In genomic region chr1:93328809-93329477, GRCh38 we compare ENCODE assay signal across 13 cellular contexts. TPM values are rescaled to one million over a fixed set of nuclear protein-coding genes. Genes with fewer than 3 reads are reported as not detected.
DNase-seq lines count a peak whose midpoint lies in the region; ATAC-seq, FAIRE-seq and TF ChIP-seq lines count a peak whose summit lies in the region.
"Had no signal": no experiment of that assay in that cellular context is flagged by ENCODE, and none has a peak within 500 bp of the region (broad histone marks: within the 10 kb centered on the region; RNA-seq: fewer than 3 reads in every experiment).

No MANE protein-coding gene starts in this region.

- no peak overlapping the region for H2AFZ ChIP-seq in astrocyte (ENCODE audit: low read depth, low read length)

- intact Hi-C loops in A673 (cut with micrococcal nuclease; ENCODE audit: unreplicated experiment), result no loop called here

- no peaks in the 10 kb centered on the region for H4K20me1 ChIP-seq in astrocyte (ENCODE audit: insufficient read depth, low read length)

- no peak overlapping the region for H3K9ac ChIP-seq in astrocyte (ENCODE audit: low read length)

- peak overlapping the region in 2 of 3 donors; percentile 41 to 47 for H3K27ac Mint-ChIP-seq in CD4-positive, CD25-positive, alpha-beta regulatory T cell
- H3K27ac Mint-ChIP-seq in astrocyte (ENCODE audit: unreplicated experiment), result no peak overlapping the region

- CTCF ChIA-PET in A673 (lab: Charles Lee), result no interaction called here

- no peak overlapping the region for H3K27ac ChIP-seq in CD4-positive, CD25-positive, alpha-beta regulatory T cell (ENCODE audit: insufficient read depth, low read length, poor library complexity, severe bottlenecking)
- no peak overlapping the region for H3K27ac ChIP-seq in astrocyte (ENCODE audit: low read depth, low read length)
- H3K27ac ChIP-seq in A673 (ENCODE audit: low read depth, low read length, poor library complexity, severe bottlenecking), result no peak overlapping the region
- H3K27ac ChIP-seq: thoracic aorta had no signal

- H3K4me1 Mint-ChIP-seq in CD4-positive, CD25-positive, alpha-beta regulatory T cell, result peaks cover 0 to 2% (median 0%) of the 10 kb centered on the region in 4 donors
- H3K4me1 Mint-ChIP-seq in astrocyte (ENCODE audit: low read depth, unreplicated experiment), result peaks cover 25% of the 10 kb centered on the region

- no peaks in the 10 kb centered on the region for H3K27me3 Mint-ChIP-seq in CD4-positive, CD25-positive, alpha-beta regulatory T cell
- H3K27me3 Mint-ChIP-seq in astrocyte (ENCODE audit: low read depth, unreplicated experiment), result no peaks in the 10 kb centered on the region

- H3K9me3 Mint-ChIP-seq in CD4-positive, CD25-positive, alpha-beta regulatory T cell, result no peaks in the 10 kb centered on the region
- H3K9me3 Mint-ChIP-seq in astrocyte (ENCODE audit: unreplicated experiment), result no peaks in the 10 kb centered on the region

- no peak overlapping the region for H3K4me3 Mint-ChIP-seq in CD4-positive, CD25-positive, alpha-beta regulatory T cell
- H3K4me3 Mint-ChIP-seq in astrocyte (ENCODE audit: unreplicated experiment), result no peak overlapping the region

- H3K36me3 Mint-ChIP-seq in CD4-positive, CD25-positive, alpha-beta regulatory T cell, result peaks cover 7% of the 10 kb centered on the region
- H3K36me3 Mint-ChIP-seq in astrocyte (ENCODE audit: low read depth, unreplicated experiment), result peaks cover 1% of the 10 kb centered on the region

- no peaks in the 10 kb centered on the region for H3K79me2 ChIP-seq in astrocyte (ENCODE audit: insufficient read depth, low read length)

- ATAC-seq in CD4-positive, CD25-positive, alpha-beta regulatory T cell (ENCODE audit: low read depth in 2 of 2), result no peak
- ATAC-seq in GM19438 (IDR thresholded peaks at IDR 0.05; ENCODE audit: low read depth, unreplicated experiment), result peak; percentile 85
- ATAC-seq in HG03066 (IDR thresholded peaks at IDR 0.05; ENCODE audit: low read depth, unreplicated experiment), result peak; percentile 65
- ATAC-seq in GM21528 (IDR thresholded peaks at IDR 0.05; ENCODE audit: low FRiP score, unreplicated experiment), result no peak

- no peaks in the 10 kb centered on the region for H3K36me3 ChIP-seq in CD4-positive, CD25-positive, alpha-beta regulatory T cell (ENCODE audit: control insufficient read depth, insufficient read depth, low read length)
- H3K36me3 ChIP-seq in astrocyte (ENCODE audit: insufficient read depth, low read length) (no peaks in the 10 kb centered on the region), A673 (ENCODE audit: insufficient read depth, low read length, poor library complexity, severe bottlenecking) (no peaks in the 10 kb centered on the region)
- H3K36me3 ChIP-seq: thoracic aorta had no signal

- H3K4me1 ChIP-seq in CD4-positive, CD25-positive, alpha-beta regulatory T cell (ENCODE audit: control insufficient read depth, insufficient read depth, low read length, poor library complexity, severe bottlenecking), result no peaks in the 10 kb centered on the region
- H3K4me1 ChIP-seq in astrocyte (ENCODE audit: insufficient read depth, low read length), result peaks cover 16% of the 10 kb centered on the region
- H3K4me1 ChIP-seq in A673 (ENCODE audit: insufficient read depth, low read length, poor library complexity, severe bottlenecking), result no peaks in the 10 kb centered on the region

- BruUV-seq in A673 (replicated peaks; lab: Mats Ljungman, UMichigan), result no TSS peak

- no peak overlapping the region for H3K4me3 ChIP-seq in CD4-positive, CD25-positive, alpha-beta regulatory T cell (ENCODE audit: low read depth, low read length)
- no peak overlapping the region for H3K4me3 ChIP-seq in astrocyte (ENCODE audit: insufficient read depth, low read depth, low read length)
- H3K4me3 ChIP-seq in A673 (ENCODE audit: low read depth, low read length, poor library complexity, severe bottlenecking), result no peak overlapping the region
- H3K4me3 ChIP-seq: thoracic aorta had no signal

- peak; percentile 20 for FAIRE-seq in astrocyte (lab: Jason Lieb, UNC)

- DNase-seq in CD4-positive, CD25-positive, alpha-beta regulatory T cell, result no peak
- DNase-seq in astrocyte (ENCODE audit: low read depth) (peak; percentile 13), HuH-7 (ENCODE audit: low spot score) (no peak), A673 (ENCODE audit: low spot score) (no peak), NCI-H345 treated with DMSO at 0.1 percent for 48 hours (lab: John Stamatoyannopoulos, UW; ENCODE audit: unreplicated experiment) (no peak)
- DNase-seq: amniotic stem cell; KG1; midbrain; stimulated activated CD4-positive, alpha-beta T cell treated with anti-CD3 and anti-CD28 coated beads, Interleukin-12 subunit alpha, Interleukin-12 subunit beta, amount 100 ng/mL, for 4 hours had no signal

- no peaks in the 10 kb centered on the region for H3K9me3 ChIP-seq in CD4-positive, CD25-positive, alpha-beta regulatory T cell (ENCODE audit: control insufficient read depth in 2 of 2, low read length in 2 of 2)
- no peaks in the 10 kb centered on the region for H3K9me3 ChIP-seq in astrocyte (ENCODE audit: insufficient read depth, low read depth, low read length)
- no peaks in the 10 kb centered on the region for H3K9me3 ChIP-seq in A673 (ENCODE audit: low read depth, low read length, poor library complexity, severe bottlenecking)
- H3K9me3 ChIP-seq: thoracic aorta had no signal

- H3K4me2 ChIP-seq in astrocyte (ENCODE audit: low read length), result no peak overlapping the region

- H3K27me3 ChIP-seq in CD4-positive, CD25-positive, alpha-beta regulatory T cell (ENCODE audit: control insufficient read depth, insufficient read depth, low read length), result no peaks in the 10 kb centered on the region
- H3K27me3 ChIP-seq in astrocyte (ENCODE audit: insufficient read depth, low read length) (no peaks in the 10 kb centered on the region), A673 (replicated peaks; ENCODE audit: insufficient read depth, low read depth, low read length, poor library complexity) (no peaks in the 10 kb centered on the region)

- TF ChIP-seq CTCF in astrocyte (IDR thresholded peaks at IDR 0.05; ENCODE audit: insufficient read depth, low read depth, low read length), result no peak
- TF ChIP-seq CTCF in A673 (conservative IDR thresholded peaks at IDR 0.05; ENCODE audit: low read depth, low read length), result no peak

- POLR2A ChIA-PET in A673 (lab: Charles Lee; ENCODE audit: low non-redundant PET), result no interaction called here

RNA-seq across cellular contexts. Expression of gene DR1, which starts 16.8 kb away (rescaled TPM):
- 85.4 TPM for total RNA-seq in CD4-positive, CD25-positive, alpha-beta regulatory T cell
- polyA plus RNA-seq in CD4-positive, CD25-positive, alpha-beta regulatory T cell, result 10 to 100 TPM; 69.5 to 83.5 (median 74.6) TPM
- 76.9 and 77.1 TPM in 2 replicates for total RNA-seq in astrocyte
- total RNA-seq in A673 (2021), result 71.3 and 77.2 TPM in 2 replicates

Comparison
In these comparisons a context has a peak if more than half of its experiments do, and no peak if none do; other contexts are left out.
1. ATAC-seq: peak in GM19438 (single experiment) and HG03066 (single experiment); none in CD4-positive, CD25-positive, alpha-beta regulatory T cell (0 of 2) and GM21528 (single experiment).